ENCODE assay signal across 30 cellular contexts in the genomic region with DNA sequence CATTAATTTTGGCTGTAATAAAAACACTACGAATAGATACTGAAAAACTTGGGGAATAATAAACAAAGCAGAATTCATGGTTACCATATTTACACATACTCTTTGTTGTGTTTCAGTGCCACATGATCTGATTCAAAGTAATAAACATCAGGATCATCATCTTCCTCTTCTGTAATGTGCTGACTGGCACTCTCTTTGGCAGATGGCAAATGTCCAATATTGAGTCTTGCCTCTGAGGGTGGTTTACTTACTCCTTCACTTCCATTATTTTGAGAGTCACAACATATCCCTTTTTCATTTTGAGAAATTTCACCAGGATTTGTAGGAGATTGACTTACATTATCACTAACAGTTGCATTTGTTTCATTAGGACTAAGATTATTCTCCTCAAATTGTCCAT.
"Had no signal": no experiment of that assay in that cellular context is flagged by ENCODE, and none has a peak within 500 bp of the region (broad histone marks: within the 10 kb centered on the region; RNA-seq: fewer than 3 reads in every experiment).

No MANE protein-coding gene starts in this region.

- ATAC-seq: activated CD4-positive, alpha-beta T cell treated with anti-CD3 and anti-CD28 coated beads for 36 hours; gastroesophageal sphincter; natural killer cell; right cardiac atrium; stimulated activated memory B cell treated with anti-CD40 and anti-IgM and Interleukin-4, amounts not matched to agents 10 μg/mL and 1 μg/mL and 100 μg/mL, for 72 hours; T-cell had no signal

- H3K9me3 ChIP-seq: esophagus squamous epithelium, gastroesophageal sphincter, heart left ventricle, neutrophil, pancreas, stomach, thoracic aorta, vagina had no signal

- H3K27ac ChIP-seq: esophagus squamous epithelium, gastroesophageal sphincter, neutrophil, pancreas, stomach, thoracic aorta, vagina had no signal

- DNase-seq: activated B cell treated with CpG ODN at 0.5 μM for 24 hours; activated CD4-positive, alpha-beta T cell treated with anti-CD3 and anti-CD28 coated beads for 36 hours; activated CD4-positive, alpha-beta T cell treated with anti-CD3 and anti-CD28 coated beads, Interleukin-2, amount 50 U/mL, for 4 hours; activated CD8-positive, alpha-beta memory T cell treated with anti-CD3 and anti-CD28 coated beads for 24 hours; activated CD8-positive, alpha-beta memory T cell treated with anti-CD3 and anti-CD28 coated beads, Interleukin-2, amount 50 U/mL, for 4 hours; activated naive CD4-positive, alpha-beta T cell treated with Interleukin-2 at 50 U/mL for 16 hours; activated naive CD8-positive, alpha-beta T cell treated with anti-CD3 and anti-CD28 coated beads, Interleukin-2, amount 10 ng/mL, durations not matched to agents 7 days and 5 days; activated T-cell treated with anti-CD3 and anti-CD28 coated beads, Interleukin-2, amount 50 U/mL, for 24 hours; amygdala; dermis blood vessel endothelial cell; esophagus squamous epithelium; heart left ventricle; islet precursor cell; midbrain; natural killer cell; pancreas; right cardiac atrium; stimulated activated CD4-positive, alpha-beta T cell treated with anti-CD3 and anti-CD28 coated beads, Interleukin-2, amount 100 ng/mL, for 24 hours; stomach; T-cell had no signal

- H3K4me3 Mint-ChIP-seq: activated B cell treated with CpG ODN at 0.5 μM for 24 hours; activated CD4-positive, alpha-beta T cell treated with anti-CD3 and anti-CD28 coated beads for 36 hours; activated naive CD8-positive, alpha-beta T cell treated with anti-CD3 and anti-CD28 coated beads, Interleukin-2, amount 10 ng/mL, durations not matched to agents 7 days and 5 days; activated T-cell treated with anti-CD3 and anti-CD28 coated beads, Interleukin-2, amount 50 U/mL, for 24 hours; natural killer cell; stimulated activated memory B cell treated with anti-CD40 and anti-IgM and Interleukin-4, amounts not matched to agents 10 μg/mL and 1 μg/mL and 100 μg/mL, for 72 hours; T-cell; type B pancreatic cell had no signal

- H3K4me1 Mint-ChIP-seq: activated B cell treated with CpG ODN at 0.5 μM for 24 hours; stimulated activated memory B cell treated with anti-CD40 and anti-IgM and Interleukin-4, amounts not matched to agents 10 μg/mL and 1 μg/mL and 100 μg/mL, for 72 hours had no signal

- FAIRE-seq: pancreas, TTC549 had no signal

- H3K27ac Mint-ChIP-seq: activated B cell treated with CpG ODN at 0.5 μM for 24 hours; activated CD4-positive, alpha-beta T cell treated with anti-CD3 and anti-CD28 coated beads for 36 hours; activated naive CD8-positive, alpha-beta T cell treated with anti-CD3 and anti-CD28 coated beads, Interleukin-2, amount 10 ng/mL, durations not matched to agents 7 days and 5 days; activated T-helper 2 cell treated with anti-CD3 and anti-CD28 coated beads, Interferon-gamma antibody, Interleukin-2, Interleukin-4, amounts not matched to agents 10 μg/mL and 5 μg/mL and 100 μg/mL, durations not matched to agents 14 hours and 24 hours and 36 hours; stimulated activated memory B cell treated with anti-CD40 and anti-IgM and Interleukin-4, amounts not matched to agents 10 μg/mL and 1 μg/mL and 100 μg/mL, for 72 hours; T-cell; type B pancreatic cell had no signal

- H3K4me3 ChIP-seq: esophagus squamous epithelium, gastroesophageal sphincter, heart left ventricle, lung, pancreas, skin epidermis, stomach, thoracic aorta, vagina had no signal

- H3K27me3 ChIP-seq: esophagus squamous epithelium, gastroesophageal sphincter, heart left ventricle, neutrophil, pancreas, stomach, vagina had no signal

- H3K9me3 Mint-ChIP-seq: activated B cell treated with CpG ODN at 0.5 μM for 24 hours; activated T-cell treated with anti-CD3 and anti-CD28 coated beads, Interleukin-2, amount 50 U/mL, for 24 hours; activated T-helper 2 cell treated with anti-CD3 and anti-CD28 coated beads, Interferon-gamma antibody, Interleukin-2, Interleukin-4, amounts not matched to agents 10 μg/mL and 5 μg/mL and 100 μg/mL, durations not matched to agents 14 hours and 24 hours and 36 hours; natural killer cell; stimulated activated memory B cell treated with anti-CD40 and anti-IgM and Interleukin-4, amounts not matched to agents 10 μg/mL and 1 μg/mL and 100 μg/mL, for 72 hours; T-cell had no signal

- H3K27me3 Mint-ChIP-seq: activated B cell treated with CpG ODN at 0.5 μM for 24 hours; activated CD4-positive, alpha-beta T cell treated with anti-CD3 and anti-CD28 coated beads for 36 hours; activated naive CD8-positive, alpha-beta T cell treated with anti-CD3 and anti-CD28 coated beads, Interleukin-2, amount 10 ng/mL, durations not matched to agents 7 days and 5 days; activated T-cell treated with anti-CD3 and anti-CD28 coated beads, Interleukin-2, amount 50 U/mL, for 24 hours; stimulated activated memory B cell treated with anti-CD40 and anti-IgM and Interleukin-4, amounts not matched to agents 10 μg/mL and 1 μg/mL and 100 μg/mL, for 72 hours; T-cell; type B pancreatic cell had no signal

- H3K4me1 ChIP-seq: esophagus squamous epithelium, gastroesophageal sphincter, pancreas, stomach, vagina had no signal
